In genomic region chr5:168661593-168662485, GRCh38 we compare ENCODE assay signal across 26 cellular contexts.
"Had no signal": no experiment of that assay in that cellular context is flagged by ENCODE, and none has a peak within 500 bp of the region (broad histone marks: within the 10 kb centered on the region; RNA-seq: fewer than 3 reads in every experiment).

No MANE protein-coding gene starts in this region.

- H3K4me3 ChIP-seq: cardiac muscle cell, SJCRH30 had no signal

- H3K27me3 Mint-ChIP-seq: activated CD4-positive, alpha-beta memory T cell treated with anti-CD3 and anti-CD28 coated beads for 36 hours had no signal

- DNase-seq: activated B cell treated with CpG ODN at 0.5 μM for 24 hours; activated CD4-positive, alpha-beta memory T cell treated with anti-CD3 and anti-CD28 coated beads for 36 hours; activated CD4-positive, alpha-beta T cell treated with anti-CD3 and anti-CD28 coated beads, Interleukin-2, amount 10 ng/mL, durations not matched to agents 7 days and 5 days; activated gamma-delta T cell; activated naive CD4-positive, alpha-beta T cell treated with anti-CD3 and anti-CD28 coated beads for 36 hours; activated T-cell treated with anti-CD3 and anti-CD28 coated beads for 4 hours; activated T-cell treated with anti-CD3 and anti-CD28 coated beads, Interleukin-2, amount 50 U/mL, for 48 hours; brain microvascular endothelial cell; KG1; NCI-H1092 treated with DMSO at 0.1 percent for 48 hours; NCI-H1417 treated with DMSO at 0.1 percent for 48 hours; NCI-H1694; NCI-H2029; NCI-H2107; NCI-H2171 treated with DMSO at 0.1 percent for 48 hours; NCI-H226; NCI-H510A; NCI-H526 treated with DMSO at 0.1 percent for 48 hours; NCI-H82; Right ventricle myocardium superior; SJCRH30 had no signal

- H3K4me1 Mint-ChIP-seq: activated B cell treated with CpG ODN at 0.5 μM for 24 hours; activated CD4-positive, alpha-beta T cell treated with anti-CD3 and anti-CD28 coated beads, Interleukin-2, amount 10 ng/mL, durations not matched to agents 7 days and 5 days; activated T-helper 17 cell treated with anti-CD3 and anti-CD28 coated beads, Interleukin-2, amount 50 U/mL, for 72 hours had no signal

- H3K27ac ChIP-seq: brain microvascular endothelial cell, cardiac muscle cell, RWPE1, SJCRH30 had no signal

- H3K36me3 Mint-ChIP-seq: activated CD4-positive, alpha-beta memory T cell treated with anti-CD3 and anti-CD28 coated beads for 36 hours; activated naive CD8-positive, alpha-beta T cell had no signal

- H3K9me3 Mint-ChIP-seq: activated B cell treated with CpG ODN at 0.5 μM for 24 hours; activated CD4-positive, alpha-beta memory T cell treated with anti-CD3 and anti-CD28 coated beads for 36 hours; activated CD4-positive, alpha-beta T cell treated with anti-CD3 and anti-CD28 coated beads, Interleukin-2, amount 10 ng/mL, durations not matched to agents 7 days and 5 days; activated naive CD4-positive, alpha-beta T cell treated with anti-CD3 and anti-CD28 coated beads for 36 hours; activated T-helper 17 cell treated with anti-CD3 and anti-CD28 coated beads, Interleukin-2, amount 50 U/mL, for 72 hours; T-helper 1 cell treated with Interleukin-12 subunit alpha and Interleukin-12 subunit beta and Interleukin-4 antibody, amounts not matched to agents 30 μg/mL and 1 μg/mL, for 36 hours had no signal

- H3K9me3 ChIP-seq: SJCRH30 had no signal

- H3K27me3 ChIP-seq: brain microvascular endothelial cell, cardiac muscle cell, SJCRH30 had no signal

- H3K27ac Mint-ChIP-seq: activated B cell treated with CpG ODN at 0.5 μM for 24 hours; activated CD4-positive, alpha-beta memory T cell treated with anti-CD3 and anti-CD28 coated beads for 36 hours; activated CD4-positive, alpha-beta T cell treated with anti-CD3 and anti-CD28 coated beads, Interleukin-2, amount 10 ng/mL, durations not matched to agents 7 days and 5 days; activated naive CD4-positive, alpha-beta T cell treated with anti-CD3 and anti-CD28 coated beads for 36 hours; activated naive CD8-positive, alpha-beta T cell; activated T-helper 17 cell treated with anti-CD3 and anti-CD28 coated beads, Interleukin-2, amount 50 U/mL, for 72 hours; T-helper 1 cell treated with Interleukin-12 subunit alpha and Interleukin-12 subunit beta and Interleukin-4 antibody, amounts not matched to agents 30 μg/mL and 1 μg/mL, for 36 hours had no signal

- H3K36me3 ChIP-seq: brain microvascular endothelial cell, cardiac muscle cell, SJCRH30 had no signal

- H3K4me3 Mint-ChIP-seq: activated B cell treated with CpG ODN at 0.5 μM for 24 hours; activated CD4-positive, alpha-beta memory T cell treated with anti-CD3 and anti-CD28 coated beads for 36 hours; activated CD4-positive, alpha-beta T cell treated with anti-CD3 and anti-CD28 coated beads, Interleukin-2, amount 10 ng/mL, durations not matched to agents 7 days and 5 days; activated naive CD4-positive, alpha-beta T cell treated with anti-CD3 and anti-CD28 coated beads for 36 hours; activated naive CD8-positive, alpha-beta T cell; activated T-helper 17 cell treated with anti-CD3 and anti-CD28 coated beads, Interleukin-2, amount 50 U/mL, for 72 hours; T-helper 1 cell treated with Interleukin-12 subunit alpha and Interleukin-12 subunit beta and Interleukin-4 antibody, amounts not matched to agents 30 μg/mL and 1 μg/mL, for 36 hours had no signal
